In genomic region chr1:228246216-228246900, GRCh38 we compare ENCODE assay signal across 19 cellular contexts.
"Had no signal": no experiment of that assay in that cellular context is flagged by ENCODE, and none has a peak within 500 bp of the region (broad histone marks: within the 10 kb centered on the region; RNA-seq: fewer than 3 reads in every experiment).

No MANE protein-coding gene starts in this region.

- H3K27ac Mint-ChIP-seq: memory B cell; naive B cell; nephron progenitor cell; stimulated activated naive B cell treated with anti-CD40 and anti-IgM and Interleukin-4, amounts not matched to agents 10 μg/mL and 1 μg/mL and 100 μg/mL, for 72 hours; stimulated activated naive CD8-positive, alpha-beta T cell treated with anti-CD3 and anti-CD28 coated beads, Interleukin-15, amount 100 ng/mL, for 72 hours had no signal

- H3K27me3 ChIP-seq: colonic mucosa, ovary, spleen, suprapubic skin, transverse colon had no signal

- H3K27ac ChIP-seq: colonic mucosa, ovary, psoas muscle, skin epidermis, spleen, suprapubic skin, transverse colon had no signal

- H3K36me3 ChIP-seq: colonic mucosa, ovary, transverse colon had no signal

- H3K4me3 Mint-ChIP-seq: memory B cell; nephron progenitor cell; stimulated activated naive B cell treated with anti-CD40 and anti-IgM and Interleukin-4, amounts not matched to agents 10 μg/mL and 1 μg/mL and 100 μg/mL, for 72 hours; stimulated activated naive CD8-positive, alpha-beta T cell treated with anti-CD3 and anti-CD28 coated beads, Interleukin-15, amount 100 ng/mL, for 72 hours had no signal

- H3K27me3 Mint-ChIP-seq: memory B cell; naive B cell; stimulated activated naive B cell treated with anti-CD40 and anti-IgM and Interleukin-4, amounts not matched to agents 10 μg/mL and 1 μg/mL and 100 μg/mL, for 72 hours; stimulated activated naive CD8-positive, alpha-beta T cell treated with anti-CD3 and anti-CD28 coated beads, Interleukin-15, amount 100 ng/mL, for 72 hours had no signal

- H3K4me1 Mint-ChIP-seq: memory B cell; naive B cell; nephron progenitor cell; stimulated activated naive B cell treated with anti-CD40 and anti-IgM and Interleukin-4, amounts not matched to agents 10 μg/mL and 1 μg/mL and 100 μg/mL, for 72 hours had no signal

- H3K4me1 ChIP-seq: colonic mucosa, spleen, suprapubic skin, transverse colon had no signal

- DNase-seq: colonic mucosa; dermis blood vessel endothelial cell; effector memory CD4-positive, alpha-beta T cell; erythroblast; naive B cell; nephron progenitor cell; occipital lobe; ovary; posterior cingulate gyrus; psoas muscle; right cardiac atrium; spleen; stimulated activated naive B cell treated with anti-CD40 and anti-IgM and Interleukin-4, amounts not matched to agents 10 μg/mL and 1 μg/mL and 100 μg/mL, for 72 hours; stimulated activated naive CD8-positive, alpha-beta T cell treated with anti-CD3 and anti-CD28 coated beads, Interleukin-15, amount 100 ng/mL, for 72 hours; transverse colon had no signal

- ATAC-seq: right cardiac atrium; stimulated activated naive B cell treated with anti-CD40 and anti-IgM and Interleukin-4, amounts not matched to agents 10 μg/mL and 1 μg/mL and 100 μg/mL, for 72 hours; stimulated activated naive CD8-positive, alpha-beta T cell treated with anti-CD3 and anti-CD28 coated beads, Interleukin-15, amount 100 ng/mL, for 72 hours had no signal

- H3K4me3 ChIP-seq: colonic mucosa, lung, ovary, psoas muscle, skin epidermis, spleen, suprapubic skin, transverse colon had no signal

- H3K9me3 ChIP-seq: colonic mucosa, psoas muscle had no signal
